ENCODE assay signal across 8 cellular contexts in the genomic region with DNA sequence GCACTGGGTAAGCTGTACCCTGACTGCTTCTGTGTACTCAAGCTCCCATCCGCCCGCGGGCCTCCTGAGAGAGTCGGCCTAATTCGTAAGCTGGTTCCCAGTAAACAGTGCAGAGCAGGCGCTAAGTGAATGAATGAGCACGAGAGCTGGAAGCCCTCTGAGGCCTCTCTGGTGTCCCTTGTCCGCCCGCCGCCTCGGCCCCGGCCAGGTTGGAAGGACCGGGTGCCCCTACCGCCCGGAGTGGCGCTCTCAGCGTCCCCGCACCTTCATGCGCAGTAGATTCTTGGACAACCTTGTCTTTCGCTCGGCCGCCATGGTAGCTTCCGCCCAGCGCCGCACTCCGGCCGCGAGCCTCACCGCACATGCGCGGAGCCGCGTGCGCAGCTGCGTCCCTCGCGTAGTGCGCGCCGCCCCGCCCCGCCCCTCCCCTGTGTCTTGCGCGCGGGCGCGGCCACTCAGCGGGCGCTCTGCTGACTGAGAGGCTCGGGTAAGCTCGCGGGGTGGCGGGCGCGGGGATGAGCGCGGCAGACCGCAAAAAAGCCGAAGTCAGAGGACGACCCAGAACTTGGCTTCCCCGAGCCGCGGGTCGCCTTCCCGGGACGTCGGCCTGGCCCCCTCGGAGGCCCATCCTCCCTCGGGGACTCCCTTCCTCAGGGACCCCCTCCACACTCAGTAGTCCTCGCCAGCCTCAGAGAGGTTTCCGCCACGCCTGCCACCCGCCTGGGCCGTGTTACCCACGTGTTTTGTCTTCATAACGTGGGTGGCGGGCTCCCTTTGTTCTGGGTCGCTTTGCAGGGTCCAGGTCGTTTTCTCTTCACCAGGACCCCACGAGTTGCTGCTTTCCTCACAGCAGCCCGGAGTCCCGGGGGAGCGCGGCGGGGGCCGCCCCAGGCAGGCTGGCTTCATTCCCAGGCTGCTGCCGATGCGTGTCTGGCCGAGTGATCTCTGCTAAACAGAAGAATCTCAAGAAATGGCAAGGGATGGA. TPM values are rescaled to one million over a fixed set of nuclear protein-coding genes. Genes with fewer than 3 reads are reported as not detected.
A peak's percentile ranks its signal among the peaks of the same experiment; 100 is the strongest.
DNase-seq lines count a peak whose midpoint lies in the region; ATAC-seq and TF ChIP-seq lines count a peak whose summit lies in the region.

A gene with protein sequence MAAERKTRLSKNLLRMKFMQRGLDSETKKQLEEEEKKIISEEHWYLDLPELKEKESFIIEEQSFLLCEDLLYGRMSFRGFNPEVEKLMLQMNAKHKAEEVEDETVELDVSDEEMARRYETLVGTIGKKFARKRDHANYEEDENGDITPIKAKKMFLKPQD (minus strand): TSS at position 364 of the 985 bp plus-strand sequence. CDS start 49 bp downstream, at position 315.

- H3K4me1 Mint-ChIP-seq in activated CD4-positive, alpha-beta memory T cell treated with anti-CD3 and anti-CD28 coated beads for 36 hours (ENCODE audit: low read depth) = peaks cover 19% of the 10 kb centered on the region

- peak; percentile 97 for ATAC-seq in GM19324 (IDR thresholded peaks at IDR 0.05; ENCODE audit: low FRiP score, unreplicated experiment)
- peak; percentile 97 for ATAC-seq in HG03460 (IDR thresholded peaks at IDR 0.05; ENCODE audit: unreplicated experiment)

- H3K9me3 ChIP-seq in BLaER1 treated with 17β-estradiol and CSF1 and Interleukin-3, amounts not matched to agents 10 nM and 100 nM (replicated peaks in 1 of 11) = peaks cover 9 to 26% (median 22%) of the 10 kb centered on the region in 11 experiments; a peak in 21 of 22 replicates

- H3K4me3 ChIP-seq in BLaER1 treated with 17β-estradiol and CSF1 and Interleukin-3, amounts not matched to agents 10 nM and 100 nM = peak within 1 kb of the TSS; percentile 69 to 83 (median 76)
- H3K4me3 ChIP-seq in dorsolateral prefrontal cortex (peak within 1 kb of the TSS; percentile 56 to 98 (median 83)), lower leg skin (ENCODE audit: low read depth, poor library complexity, severe bottlenecking) (peak within 1 kb of the TSS; percentile 49)

- peak within 1 kb of the TSS; percentile 90 for H3K27ac Mint-ChIP-seq in activated CD4-positive, alpha-beta memory T cell treated with anti-CD3 and anti-CD28 coated beads for 36 hours

- peaks cover 0 to 10% (median 0%) of the 10 kb centered on the region in 11 experiments; a peak in 1 of 22 replicates for H3K27me3 ChIP-seq in BLaER1 treated with 17β-estradiol and CSF1 and Interleukin-3, amounts not matched to agents 10 nM and 100 nM
- no peaks in the 10 kb centered on the region for H3K27me3 ChIP-seq in dorsolateral prefrontal cortex

- H3K27me3 Mint-ChIP-seq in activated CD4-positive, alpha-beta memory T cell treated with anti-CD3 and anti-CD28 coated beads for 36 hours = peaks cover 14% of the 10 kb centered on the region

- peak in 36 of 56 donors; percentile 10 to 61 (median 28) for TF ChIP-seq CTCF in dorsolateral prefrontal cortex (IDR thresholded peaks at IDR 0.05 in 54 of 56, conservative IDR thresholded peaks at IDR 0.05 in 2 of 56; ENCODE audit: low read depth in 1 of 56, partially characterized antibody in 56 of 56)
- TF ChIP-seq CTCF in lower leg skin (IDR thresholded peaks at IDR 0.05) = no peak

- CTCF ChIA-PET in activated CD4-positive, alpha-beta memory T cell treated with anti-CD3 and anti-CD28 coated beads for 36 hours (lab: Charles Lee) = interaction anchor here (0.8 to 2.8 kb wide), 7 partner anchors 11 to 297 kb away, joined by 3 to 10 read pairs (median 3); no protein-coding TSS in a partner anchor

- TF ChIP-seq POLR2A in lower leg skin (IDR thresholded peaks at IDR 0.05) = no peak

- WGBS in lower leg skin, 2 donors = 0% methylated on average over 23 to 35 of the region's 89 CpGs

- H3K4me2 ChIP-seq in BLaER1 treated with 17β-estradiol and CSF1 and Interleukin-3, amounts not matched to agents 10 nM and 100 nM = peak within 1 kb of the TSS; percentile 84 to 97 (median 94)

- DNase-seq in NCI-H748 treated with DMSO at 0.1 percent for 48 hours (lab: John Stamatoyannopoulos, UW) (peak; percentile 64), dorsolateral prefrontal cortex (peak; percentile 76 to 91 (median 84)), lower leg skin (ENCODE audit: low spot score in 2 of 2) (peak; percentile 82 to 98)
- peak; percentile 93 for DNase-seq in activated CD4-positive, alpha-beta memory T cell treated with anti-CD3 and anti-CD28 coated beads for 36 hours
- peak; percentile 87 to 92 for DNase-seq in stimulated activated CD4-positive, alpha-beta T cell treated with anti-CD3 and anti-CD28 coated beads, Interleukin-4, amount 100 ng/mL, for 4 hours

- H3K27ac ChIP-seq in BLaER1 treated with 17β-estradiol and CSF1 and Interleukin-3, amounts not matched to agents 10 nM and 100 nM = peak within 1 kb of the TSS; percentile 87 to 94 (median 92)
- peak within 1 kb of the TSS in 55 of 59 donors; percentile 16 to 91 (median 78) for H3K27ac ChIP-seq in dorsolateral prefrontal cortex

- intact Hi-C loops in activated CD4-positive, alpha-beta memory T cell treated with anti-CD3 and anti-CD28 coated beads for 36 hours (cut with micrococcal nuclease) = loop anchor here (1.0 to 5.0 kb wide), 4 partner anchors 18 to 159 kb away; partner anchors contain the start of gene SDR42E1
- intact Hi-C loops in dorsolateral prefrontal cortex (cut with DNase I) (no loop called here), lower leg skin (cut with DNase I; ENCODE audit: low total_unique reads) (no loop called here)

- H3K4me1 ChIP-seq in BLaER1 treated with 17β-estradiol and CSF1 and Interleukin-3, amounts not matched to agents 10 nM and 100 nM = peaks cover 11 to 37% (median 16%) of the 10 kb centered on the region in 10 experiments

- peak within 1 kb of the TSS; percentile 96 for H3K4me3 Mint-ChIP-seq in activated CD4-positive, alpha-beta memory T cell treated with anti-CD3 and anti-CD28 coated beads for 36 hours

- peak within 1 kb of the TSS; percentile 85 to 94 (median 88) for H3K9ac ChIP-seq in BLaER1 treated with 17β-estradiol and CSF1 and Interleukin-3, amounts not matched to agents 10 nM and 100 nM

- peaks cover 11% of the 10 kb centered on the region for H3K9me3 Mint-ChIP-seq in activated CD4-positive, alpha-beta memory T cell treated with anti-CD3 and anti-CD28 coated beads for 36 hours

- POLR2A ChIA-PET in activated CD4-positive, alpha-beta memory T cell treated with anti-CD3 and anti-CD28 coated beads for 36 hours (lab: Charles Lee) = interaction anchor here (0.8 to 2.3 kb wide), 5 partner anchors 9 to 60 kb away, joined by 4 to 9 read pairs (median 4); no protein-coding TSS in a partner anchor

- H4K20me1 ChIP-seq in BLaER1 treated with 17β-estradiol and CSF1 and Interleukin-3, amounts not matched to agents 10 nM and 100 nM = peaks cover 0 to 37% (median 12%) of the 10 kb centered on the region in 11 experiments; a peak in 9 of 22 replicates

- peaks cover 29% of the 10 kb centered on the region for H3K36me3 Mint-ChIP-seq in activated CD4-positive, alpha-beta memory T cell treated with anti-CD3 and anti-CD28 coated beads for 36 hours

- H3K36me3 ChIP-seq in BLaER1 treated with 17β-estradiol and CSF1 and Interleukin-3, amounts not matched to agents 10 nM and 100 nM = peaks cover 27 to 36% (median 30%) of the 10 kb centered on the region in 11 experiments

RNA-seq across cellular contexts. Expression of the gene that starts here (rescaled TPM):
- 10 to 100 TPM; 36.0 to 37.0 TPM for total RNA-seq in activated CD4-positive, alpha-beta memory T cell treated with anti-CD3 and anti-CD28 coated beads for 36 hours
- 10 to 100 TPM; 19.5 to 56.4 (median 39.6) TPM for total RNA-seq in dorsolateral prefrontal cortex
- 10 to 100 TPM; 23.5 to 31.1 (median 28.2) TPM for total RNA-seq in lower leg skin

Comparison
In these comparisons a context has a peak if more than half of its experiments do, and no peak if none do; other contexts are left out.
1. Peak in every context shown above with its lines: DNase-seq, ATAC-seq, H3K4me3 ChIP-seq and H3K27ac ChIP-seq.
2. CTCF ChIP-seq: peak in dorsolateral prefrontal cortex (36 of 56); none in lower leg skin (0 of 3).